In genomic region chr15:41675337-41675736, GRCh38 we compare ENCODE assay signal across 14 cellular contexts. TPM values are rescaled to one million over a fixed set of nuclear protein-coding genes. Genes with fewer than 3 reads are reported as not detected.
DNase-seq lines count a peak whose midpoint lies in the region; ATAC-seq, FAIRE-seq and TF ChIP-seq lines count a peak whose summit lies in the region.
"Had no signal": no experiment of that assay in that cellular context is flagged by ENCODE, and none has a peak within 500 bp of the region (broad histone marks: within the 10 kb centered on the region; RNA-seq: fewer than 3 reads in every experiment).

No MANE protein-coding gene starts in this region.

- peak overlapping the region; percentile 3; the same call in 1 of the 2 replicates for H3K9ac ChIP-seq in HepG2 (ENCODE audit: insufficient read depth, low read depth, low read length)
- H3K9ac ChIP-seq: GM23248 had no signal

- H2AFZ ChIP-seq in HepG2 (ENCODE audit: low read length), result no peak overlapping the region
- H2AFZ ChIP-seq: GM23248 had no signal

- H3K27me3 Mint-ChIP-seq in activated CD4-positive, alpha-beta T cell treated with anti-CD3 and anti-CD28 coated beads for 36 hours, result no peaks in the 10 kb centered on the region
- H3K27me3 Mint-ChIP-seq in activated T-helper 2 cell treated with anti-CD3 and anti-CD28 coated beads, Interferon-gamma antibody, Interleukin-2, Interleukin-4, amounts not matched to agents 10 μg/mL and 5 μg/mL and 100 μg/mL, durations not matched to agents 14 hours and 24 hours and 36 hours (ENCODE audit: low read depth), result no peaks in the 10 kb centered on the region
- peaks cover under 1% of the 10 kb centered on the region for H3K27me3 Mint-ChIP-seq in nephron progenitor cell (ENCODE audit: low read depth, poor library complexity)

- H3K36me3 ChIP-seq in HepG2 (replicated peaks in 1 of 2; ENCODE audit: control insufficient read depth in 1 of 2, insufficient read depth in 2 of 2, low read length in 2 of 2), result no peaks in the 10 kb centered on the region; a peak in 2 of 5 replicates
- no peaks in the 10 kb centered on the region for H3K36me3 ChIP-seq in right lobe of liver

- no peak for FAIRE-seq in HepG2 (lab: Jason Lieb, UNC)
- FAIRE-seq: GM18507, H54 had no signal

- ATAC-seq in activated CD4-positive, alpha-beta T cell treated with anti-CD3 and anti-CD28 coated beads for 36 hours, result no peak
- ATAC-seq in HepG2, result no peak; the same call in 2 of the 3 replicates
- ATAC-seq in right lobe of liver, result no peak

- in situ Hi-C loops in HepG2 (cut with HindIII; ENCODE audit: extremely low pct_ligation_motif_present, low pct_unique_long_range_greater_than_20kb), result no loop called here

- H3K4me1 ChIP-seq in HepG2 (ENCODE audit: insufficient read depth, low read length) (peaks cover 19% of the 10 kb centered on the region), right lobe of liver (no peaks in the 10 kb centered on the region)

- no peak for TF ChIP-seq EP300 in HepG2 (IDR thresholded peaks at IDR 0.05; ENCODE audit: low read depth in 2 of 2, low read length in 2 of 2)
- no peak for TF ChIP-seq EP300 in HepG2 (CRISPR knock-in tag; IDR thresholded peaks at IDR 0.05; ENCODE audit: borderline replicate concordance)

- BruUV-seq in HepG2 (replicated peaks; lab: Mats Ljungman, UMichigan), result no TSS peak

- CTCF ChIA-PET in activated CD4-positive, alpha-beta T cell treated with anti-CD3 and anti-CD28 coated beads for 36 hours (lab: Charles Lee), result interaction anchor here (0.6 to 1.2 kb wide), 4 partner anchors 15 to 221 kb away, joined by 3 to 5 read pairs (median 4); partner anchors contain the start of gene MGA
- CTCF ChIA-PET in HepG2 (lab: Yijun Ruan, JAX; ENCODE audit: low intra/inter-chr PET ratio, low total read pairs), result no interaction called here

- POLR2A ChIA-PET in activated CD4-positive, alpha-beta T cell treated with anti-CD3 and anti-CD28 coated beads for 36 hours (lab: Charles Lee), result interaction anchor here (0.6 kb wide), 3 partner anchors 16 to 172 kb away, joined by 3 to 8 read pairs (median 3); no protein-coding TSS in a partner anchor
- POLR2A ChIA-PET in HepG2 (lab: Yijun Ruan, JAX), result interaction anchor here (1.2 kb wide), 1 partner anchor 15 kb away, joined by 4 read pairs; the partner anchor contains the start of gene MGA

- no peak overlapping the region for H3K27ac ChIP-seq in HepG2 (ENCODE audit: extremely low read length, insufficient read depth, low read length)
- no peak overlapping the region for H3K27ac ChIP-seq in right lobe of liver
- H3K27ac ChIP-seq in dorsolateral prefrontal cortex, result peak overlapping the region in 1 of 59 donors; percentile 18
- H3K27ac ChIP-seq: 22Rv1, GM23248 had no signal

- no peak for TF ChIP-seq CTCF in HepG2 (CRISPR knock-in tag; IDR thresholded peaks at IDR 0.05)
- TF ChIP-seq CTCF in right lobe of liver (IDR thresholded peaks at IDR 0.05), result no peak
- no peak for TF ChIP-seq CTCF in nephron progenitor cell (IDR thresholded peaks at IDR 0.05)
- TF ChIP-seq CTCF in dorsolateral prefrontal cortex (IDR thresholded peaks at IDR 0.05 in 54 of 56, conservative IDR thresholded peaks at IDR 0.05 in 2 of 56; ENCODE audit: low read depth in 1 of 56, partially characterized antibody in 56 of 56), result no peak
- TF ChIP-seq CTCF in foreskin fibroblast (IDR thresholded peaks at IDR 0.05; ENCODE audit: low read depth, low read length), result no peak

- H3K79me2 ChIP-seq in HepG2 (ENCODE audit: insufficient read depth, low read length), result peaks cover 86% of the 10 kb centered on the region

- no peaks in the 10 kb centered on the region for H3K27me3 ChIP-seq in HepG2 (ENCODE audit: control insufficient read depth in 1 of 2, insufficient read depth in 2 of 2, low read length in 2 of 2)
- H3K27me3 ChIP-seq in right lobe of liver, result no peaks in the 10 kb centered on the region
- no peaks in the 10 kb centered on the region for H3K27me3 ChIP-seq in dorsolateral prefrontal cortex

- DNase-seq in activated CD4-positive, alpha-beta T cell treated with anti-CD3 and anti-CD28 coated beads for 36 hours, result no peak
- DNase-seq in activated CD4-positive, alpha-beta T cell treated with anti-CD3 and anti-CD28 coated beads, Interleukin-2, amount 50 U/mL, for 1 hour, result no peak
- DNase-seq in HepG2 (ENCODE audit: low spot score) (no peak), right lobe of liver (no peak), nephron progenitor cell (no peak), dorsolateral prefrontal cortex (no peak), foreskin fibroblast (no peak)
- no peak for DNase-seq in activated T-helper 2 cell treated with anti-CD3 and anti-CD28 coated beads, Interferon-gamma antibody, Interleukin-2, Interleukin-4, amounts not matched to agents 10 μg/mL and 5 μg/mL and 100 μg/mL, durations not matched to agents 14 hours and 24 hours and 36 hours (ENCODE audit: low spot score)
- DNase-seq: DMS 273 treated with DMSO at 0.1 percent for 48 hours, GM23248 had no signal

- H3K4me2 ChIP-seq in HepG2 (ENCODE audit: low read depth, low read length), result no peak overlapping the region

- peaks cover 40% of the 10 kb centered on the region for H3K4me1 Mint-ChIP-seq in activated CD4-positive, alpha-beta T cell treated with anti-CD3 and anti-CD28 coated beads for 36 hours
- peaks cover 14% of the 10 kb centered on the region for H3K4me1 Mint-ChIP-seq in activated T-helper 2 cell treated with anti-CD3 and anti-CD28 coated beads, Interferon-gamma antibody, Interleukin-2, Interleukin-4, amounts not matched to agents 10 μg/mL and 5 μg/mL and 100 μg/mL, durations not matched to agents 14 hours and 24 hours and 36 hours (ENCODE audit: low read depth)
- H3K4me1 Mint-ChIP-seq in nephron progenitor cell, result peaks cover 5% of the 10 kb centered on the region

- TF ChIP-seq POLR2A in HepG2 (IDR thresholded peaks at IDR 0.05; ENCODE audit: insufficient read depth in 1 of 2, low read depth in 2 of 2, low read length in 2 of 2) (no peak), right lobe of liver (IDR thresholded peaks at IDR 0.05) (no peak)

- no peak for TF ChIP-seq RAD21 in HepG2 (CRISPR knock-in tag; IDR thresholded peaks at IDR 0.05)

- peaks cover 21% of the 10 kb centered on the region for H3K36me3 Mint-ChIP-seq in activated CD4-positive, alpha-beta T cell treated with anti-CD3 and anti-CD28 coated beads for 36 hours (ENCODE audit: low read depth)
- peaks cover 39% of the 10 kb centered on the region for H3K36me3 Mint-ChIP-seq in activated T-helper 2 cell treated with anti-CD3 and anti-CD28 coated beads, Interferon-gamma antibody, Interleukin-2, Interleukin-4, amounts not matched to agents 10 μg/mL and 5 μg/mL and 100 μg/mL, durations not matched to agents 14 hours and 24 hours and 36 hours (ENCODE audit: low read depth)
- H3K36me3 Mint-ChIP-seq in nephron progenitor cell (ENCODE audit: low read depth), result peaks cover 64% of the 10 kb centered on the region

- no peaks in the 10 kb centered on the region for H3K9me3 ChIP-seq in HepG2 (ENCODE audit: low read length)
- no peaks in the 10 kb centered on the region for H3K9me3 ChIP-seq in right lobe of liver

- intact Hi-C loops in activated CD4-positive, alpha-beta T cell treated with anti-CD3 and anti-CD28 coated beads for 36 hours (cut with DNase I, micrococcal nuclease), result no loop called here
- intact Hi-C loops in HepG2 (cut with micrococcal nuclease; ENCODE audit: unreplicated experiment) (no loop called here), right lobe of liver (cut with DNase I) (no loop called here), dorsolateral prefrontal cortex (cut with DNase I) (no loop called here)
- intact Hi-C loops in activated T-helper 2 cell treated with anti-CD3 and anti-CD28 coated beads, Interferon-gamma antibody, Interleukin-2, Interleukin-4, amounts not matched to agents 10 μg/mL and 5 μg/mL and 100 μg/mL, durations not matched to agents 14 hours and 24 hours and 36 hours (cut with micrococcal nuclease), result no loop called here

- peak overlapping the region; percentile 13 for H3K27ac Mint-ChIP-seq in activated CD4-positive, alpha-beta T cell treated with anti-CD3 and anti-CD28 coated beads for 36 hours
- H3K27ac Mint-ChIP-seq in activated T-helper 2 cell treated with anti-CD3 and anti-CD28 coated beads, Interferon-gamma antibody, Interleukin-2, Interleukin-4, amounts not matched to agents 10 μg/mL and 5 μg/mL and 100 μg/mL, durations not matched to agents 14 hours and 24 hours and 36 hours, result peak overlapping the region; percentile 52
- H3K27ac Mint-ChIP-seq in nephron progenitor cell, result peak overlapping the region; percentile 83

- H3K9me3 Mint-ChIP-seq in activated CD4-positive, alpha-beta T cell treated with anti-CD3 and anti-CD28 coated beads for 36 hours (ENCODE audit: low read depth), result peaks cover 2% of the 10 kb centered on the region
- H3K9me3 Mint-ChIP-seq in activated T-helper 2 cell treated with anti-CD3 and anti-CD28 coated beads, Interferon-gamma antibody, Interleukin-2, Interleukin-4, amounts not matched to agents 10 μg/mL and 5 μg/mL and 100 μg/mL, durations not matched to agents 14 hours and 24 hours and 36 hours, result peaks cover 4% of the 10 kb centered on the region
- peaks cover 27% of the 10 kb centered on the region for H3K9me3 Mint-ChIP-seq in nephron progenitor cell

- H3K4me3 Mint-ChIP-seq in activated CD4-positive, alpha-beta T cell treated with anti-CD3 and anti-CD28 coated beads for 36 hours, result no peak overlapping the region
- H3K4me3 Mint-ChIP-seq in activated T-helper 2 cell treated with anti-CD3 and anti-CD28 coated beads, Interferon-gamma antibody, Interleukin-2, Interleukin-4, amounts not matched to agents 10 μg/mL and 5 μg/mL and 100 μg/mL, durations not matched to agents 14 hours and 24 hours and 36 hours (ENCODE audit: low read depth), result no peak overlapping the region
- no peak overlapping the region for H3K4me3 Mint-ChIP-seq in nephron progenitor cell
- H3K4me3 Mint-ChIP-seq: CD14-positive monocyte had no signal

- H3K4me3 ChIP-seq in HepG2 (replicated peaks in 1 of 3; ENCODE audit: insufficient read depth in 1 of 3, low read depth in 2 of 3, low read length in 3 of 3), result no peak overlapping the region
- no peak overlapping the region for H3K4me3 ChIP-seq in right lobe of liver
- no peak overlapping the region for H3K4me3 ChIP-seq in dorsolateral prefrontal cortex
- no peak overlapping the region for H3K4me3 ChIP-seq in foreskin fibroblast (ENCODE audit: low read depth in 1 of 2, low read length in 2 of 2)
- H3K4me3 ChIP-seq: GM23248 had no signal

- WGBS in HepG2 (ENCODE audit: low lambda C conversion rate), result 94% methylated on average over 4 of the region's 4 CpGs
- WGBS in right lobe of liver (ENCODE audit: insufficient coverage, low coverage, low lambda C conversion rate, missing lambda C conversion rate), result 89% methylated on average over 4 of the region's 4 CpGs

- H4K20me1 ChIP-seq in HepG2 (ENCODE audit: insufficient read depth, low read length), result 0 out of 2 replicates have a peak, but pooled peaks cover 8% of the 10 kb centered on the region

RNA-seq across cellular contexts. Expression of gene MGA, which starts 15.1 kb away (rescaled TPM):
- total RNA-seq in activated CD4-positive, alpha-beta T cell treated with anti-CD3 and anti-CD28 coated beads for 36 hours, result 10 to 100 TPM; 33.7 to 39.3 TPM
- 59.0 and 71.8 TPM in 2 replicates for total RNA-seq in HepG2 (2016; rRNA removed; fragmentation: Illumina TruSeq; extraction: Trizol)
- 225 and 267 TPM in 2 replicates for total RNA-seq in HepG2 (2016; cell fraction: cytosol; rRNA removed; fragmentation: Illumina TruSeq; extraction: Trizol; ENCODE audit: low read depth)
- total RNA-seq in HepG2 (2016; cell fraction: insoluble cytoplasmic fraction; rRNA removed; fragmentation: Illumina TruSeq; extraction: Trizol), result 58.3 and 67.8 TPM in 2 replicates
- total RNA-seq in HepG2 (2016; cell fraction: membrane; rRNA removed; fragmentation: Illumina TruSeq; extraction: Trizol), result 138 and 166 TPM in 2 replicates
- 62.7 and 68.1 TPM in 2 replicates for total RNA-seq in HepG2 (2016; cell fraction: nucleus; rRNA removed; fragmentation: Illumina TruSeq; extraction: Trizol)
- 5.3 and 5.5 TPM in 2 replicates for polyA plus RNA-seq in HepG2 (2011; rRNA removed)
- polyA plus RNA-seq in HepG2 (2011; cell fraction: cytosol; rRNA removed), result 2.6 and 3.6 TPM in 2 replicates
- polyA plus RNA-seq in HepG2 (2011; cell fraction: nucleus; rRNA removed), result 7.1 and 10.0 TPM in 2 replicates
- polyA plus RNA-seq in HepG2 (2012), result 8.3 and 10.0 TPM in 2 replicates
- 0.25 and 0.32 TPM in 2 replicates for polyA plus RNA-seq in HepG2 (2016; cell fraction: cytosol; fragmentation: Illumina TruSeq; extraction: Trizol; ENCODE audit: low read depth)
- 10.2 and 10.3 TPM in 2 replicates for polyA plus RNA-seq in HepG2 (2016; cell fraction: insoluble cytoplasmic fraction; fragmentation: Illumina TruSeq; extraction: Trizol; ENCODE audit: low read depth)
- 0.95 and 1.1 TPM in 2 replicates for polyA plus RNA-seq in HepG2 (2016; cell fraction: membrane; fragmentation: Illumina TruSeq; extraction: Trizol; ENCODE audit: low read depth)
- 23.0 and 30.4 TPM in 2 replicates for polyA plus RNA-seq in HepG2 (2016; cell fraction: nucleus; fragmentation: Illumina TruSeq; extraction: Trizol; ENCODE audit: insufficient read depth, low read depth)
- 37.1 and 109 TPM in 2 replicates for polyA minus RNA-seq in HepG2 (2011; rRNA and poly(A)+ RNA removed; ENCODE audit: low replicate concordance)
- polyA minus RNA-seq in HepG2 (2011; cell fraction: cytosol; rRNA and poly(A)+ RNA removed), result 44.4 and 47.0 TPM in 2 replicates
- 72.2 and 82.1 TPM in 2 replicates for polyA minus RNA-seq in HepG2 (2011; cell fraction: nucleus; rRNA and poly(A)+ RNA removed)
- 10 to 100 TPM; 10.9 to 17.2 (median 12.1) TPM for total RNA-seq in right lobe of liver
- 37.7 and 38.2 TPM in 2 replicates for total RNA-seq in activated T-helper 2 cell treated with anti-CD3 and anti-CD28 coated beads, Interferon-gamma antibody, Interleukin-2, Interleukin-4, amounts not matched to agents 10 μg/mL and 5 μg/mL and 100 μg/mL, durations not matched to agents 14 hours and 24 hours and 36 hours
- 100 to 1,000 TPM in 10 of 120 experiments, 10 to 100 TPM in 110; 63.5 to 108 (median 82.2) TPM for total RNA-seq in dorsolateral prefrontal cortex

Comparison
In these comparisons a context has a peak if more than half of its experiments do, and no peak if none do; other contexts are left out.
1. H3K27ac Mint-ChIP-seq: peak in every context shown above with its lines; median percentile 83 in nephron progenitor cell; 52 in activated T-helper 2 cell treated with anti-CD3 and anti-CD28 coated beads, Interferon-gamma antibody, Interleukin-2, Interleukin-4, amounts not matched to agents 10 μg/mL and 5 μg/mL and 100 μg/mL, durations not matched to agents 14 hours and 24 hours and 36 hours; 13 in activated CD4-positive, alpha-beta T cell treated with anti-CD3 and anti-CD28 coated beads for 36 hours.